Comparison of ENCODE assay signal across 29 cellular contexts in the genomic region with DNA sequence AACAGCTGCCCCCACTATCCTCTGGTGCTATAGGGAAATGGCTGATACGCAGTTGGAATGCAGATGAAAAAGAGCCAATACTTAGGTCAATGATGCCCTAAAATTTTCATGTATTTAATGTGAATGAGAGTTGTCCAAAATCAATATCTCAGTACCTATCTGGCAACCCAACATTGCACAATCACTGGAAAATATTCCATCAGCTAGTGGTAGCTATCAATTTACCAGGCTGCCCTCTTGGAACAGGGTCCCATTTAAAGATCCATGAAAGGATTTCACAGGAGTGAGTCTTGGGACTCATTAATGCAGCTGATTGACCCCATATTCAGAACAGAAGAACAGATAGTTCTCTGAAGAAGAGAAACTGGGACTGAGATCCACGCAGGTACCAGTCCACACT.
"Had no signal": no experiment of that assay in that cellular context is flagged by ENCODE, and none has a peak within 500 bp of the region (broad histone marks: within the 10 kb centered on the region; RNA-seq: fewer than 3 reads in every experiment).

No MANE protein-coding gene starts in this region.

- H3K4me1 ChIP-seq: ascending aorta had no signal

- H3K4me1 Mint-ChIP-seq: activated CD4-positive, alpha-beta T cell treated with anti-CD3 and anti-CD28 coated beads for 36 hours; activated CD4-positive, alpha-beta T cell treated with anti-CD3 and anti-CD28 coated beads, Interleukin-2, amount 10 ng/mL, durations not matched to agents 24 days and 14 days; activated CD8-positive, alpha-beta memory T cell treated with anti-CD3 and anti-CD28 coated beads, Interleukin-2, amount 10 ng/mL, durations not matched to agents 7 days and 5 days; activated naive CD4-positive, alpha-beta T cell treated with anti-CD3 and anti-CD28 coated beads, Interleukin-2, amount 10 ng/mL, durations not matched to agents 7 days and 5 days; activated naive CD8-positive, alpha-beta T cell treated with anti-CD3 and anti-CD28 coated beads, Interleukin-2, amount 10 ng/mL, durations not matched to agents 7 days and 5 days; central memory CD8-positive, alpha-beta T cell had no signal

- H3K36me3 ChIP-seq: ascending aorta, brain microvascular endothelial cell had no signal

- H3K27ac Mint-ChIP-seq: activated CD4-positive, alpha-beta memory T cell treated with anti-CD3 and anti-CD28 coated beads for 36 hours; activated CD4-positive, alpha-beta T cell treated with anti-CD3 and anti-CD28 coated beads for 36 hours; activated CD4-positive, alpha-beta T cell treated with anti-CD3 and anti-CD28 coated beads, Interleukin-2, amount 10 ng/mL, durations not matched to agents 24 days and 14 days; activated CD8-positive, alpha-beta memory T cell treated with anti-CD3 and anti-CD28 coated beads, Interleukin-2, amount 10 ng/mL, durations not matched to agents 7 days and 5 days; activated CD8-positive, alpha-beta T cell treated with anti-CD3 and anti-CD28 coated beads, Interleukin-2, amount 10 ng/mL, durations not matched to agents 7 days and 5 days; activated naive CD4-positive, alpha-beta T cell treated with anti-CD3 and anti-CD28 coated beads, Interleukin-2, amount 10 ng/mL, durations not matched to agents 7 days and 5 days; activated naive CD4-positive, alpha-beta T cell treated with anti-CD3 and anti-CD28 coated beads, Interleukin-2, amount 50 U/mL, for 72 hours; activated naive CD8-positive, alpha-beta T cell treated with anti-CD3 and anti-CD28 coated beads, Interleukin-2, amount 10 ng/mL, durations not matched to agents 7 days and 5 days; activated T-cell treated with anti-CD3 and anti-CD28 coated beads, Interleukin-2, amount 50 U/mL, for 24 hours; activated T-cell treated with anti-CD3 and anti-CD28 coated beads, Interleukin-2, amount 50 U/mL, for 72 hours; dendritic cell treated with granulocyte-macrophage colony-stimulating factor and Interleukin-4, amounts not matched to agents 40 ng/mL and 50 ng/mL, for 4 days; endodermal cell had no signal

- H3K4me3 ChIP-seq: ascending aorta, coronary artery, dorsolateral prefrontal cortex had no signal

- H3K4me3 Mint-ChIP-seq: activated CD4-positive, alpha-beta memory T cell treated with anti-CD3 and anti-CD28 coated beads for 36 hours; activated CD4-positive, alpha-beta T cell treated with anti-CD3 and anti-CD28 coated beads for 36 hours; activated CD4-positive, alpha-beta T cell treated with anti-CD3 and anti-CD28 coated beads, Interleukin-2, amount 10 ng/mL, durations not matched to agents 24 days and 14 days; activated CD8-positive, alpha-beta memory T cell treated with anti-CD3 and anti-CD28 coated beads, Interleukin-2, amount 10 ng/mL, durations not matched to agents 7 days and 5 days; activated CD8-positive, alpha-beta T cell treated with anti-CD3 and anti-CD28 coated beads, Interleukin-2, amount 10 ng/mL, durations not matched to agents 7 days and 5 days; activated naive CD4-positive, alpha-beta T cell treated with anti-CD3 and anti-CD28 coated beads, Interleukin-2, amount 10 ng/mL, durations not matched to agents 7 days and 5 days; activated naive CD8-positive, alpha-beta T cell treated with anti-CD3 and anti-CD28 coated beads, Interleukin-2, amount 10 ng/mL, durations not matched to agents 7 days and 5 days; activated T-cell treated with anti-CD3 and anti-CD28 coated beads, Interleukin-2, amount 50 U/mL, for 24 hours; activated T-cell treated with anti-CD3 and anti-CD28 coated beads, Interleukin-2, amount 50 U/mL, for 72 hours; central memory CD8-positive, alpha-beta T cell; dendritic cell treated with granulocyte-macrophage colony-stimulating factor and Interleukin-4, amounts not matched to agents 40 ng/mL and 50 ng/mL, for 4 days; endodermal cell had no signal

- ATAC-seq: activated CD4-positive, alpha-beta T cell treated with anti-CD3 and anti-CD28 coated beads for 36 hours; activated CD8-positive, alpha-beta memory T cell treated with anti-CD3 and anti-CD28 coated beads, Interleukin-2, amount 10 ng/mL, durations not matched to agents 7 days and 5 days; activated CD8-positive, alpha-beta T cell treated with anti-CD3 and anti-CD28 coated beads, Interleukin-2, amount 10 ng/mL, durations not matched to agents 7 days and 5 days; activated naive CD4-positive, alpha-beta T cell treated with anti-CD3 and anti-CD28 coated beads, Interleukin-2, amount 50 U/mL, for 72 hours; activated T-cell treated with anti-CD3 and anti-CD28 coated beads, Interleukin-2, amount 50 U/mL, for 72 hours; esophagus mucosa had no signal

- H3K9me3 ChIP-seq: ascending aorta had no signal

- H3K27me3 ChIP-seq: ascending aorta, brain microvascular endothelial cell had no signal

- H3K36me3 Mint-ChIP-seq: activated CD4-positive, alpha-beta memory T cell treated with anti-CD3 and anti-CD28 coated beads for 36 hours; activated CD8-positive, alpha-beta memory T cell treated with anti-CD3 and anti-CD28 coated beads, Interleukin-2, amount 10 ng/mL, durations not matched to agents 7 days and 5 days; activated naive CD4-positive, alpha-beta T cell treated with anti-CD3 and anti-CD28 coated beads, Interleukin-2, amount 10 ng/mL, durations not matched to agents 7 days and 5 days; activated naive CD4-positive, alpha-beta T cell treated with anti-CD3 and anti-CD28 coated beads, Interleukin-2, amount 50 U/mL, for 72 hours; activated naive CD8-positive, alpha-beta T cell treated with anti-CD3 and anti-CD28 coated beads, Interleukin-2, amount 10 ng/mL, durations not matched to agents 7 days and 5 days had no signal

- H3K27ac ChIP-seq: ascending aorta, brain microvascular endothelial cell, coronary artery, dorsolateral prefrontal cortex had no signal

- DNase-seq: activated CD4-positive, alpha-beta memory T cell treated with anti-CD3 and anti-CD28 coated beads for 36 hours; activated CD4-positive, alpha-beta T cell treated with anti-CD3 and anti-CD28 coated beads for 36 hours; activated CD4-positive, alpha-beta T cell treated with anti-CD3 and anti-CD28 coated beads, Interleukin-2, amount 10 ng/mL, durations not matched to agents 24 days and 14 days; activated CD4-positive, CD25-positive, alpha-beta regulatory T cell; activated CD4-positive, CD25-positive, alpha-beta regulatory T cell treated with anti-CD3 and anti-CD28 coated beads, Interleukin-2, amount 50 U/mL, for 72 hours; activated CD8-positive, alpha-beta memory T cell treated with anti-CD3 and anti-CD28 coated beads, Interleukin-2, amount 10 ng/mL, durations not matched to agents 7 days and 5 days; activated CD8-positive, alpha-beta memory T cell treated with anti-CD3 and anti-CD28 coated beads, Interleukin-2, amount 50 U/mL, for 48 hours; activated CD8-positive, alpha-beta T cell treated with anti-CD3 and anti-CD28 coated beads, Interleukin-2, amount 10 ng/mL, durations not matched to agents 7 days and 5 days; activated gamma-delta T cell; activated naive CD4-positive, alpha-beta T cell; activated naive CD4-positive, alpha-beta T cell treated with anti-CD3 and anti-CD28 coated beads, Interleukin-2, amount 10 ng/mL, durations not matched to agents 7 days and 5 days; activated naive CD8-positive, alpha-beta T cell treated with anti-CD3 and anti-CD28 coated beads, Interleukin-2, amount 10 ng/mL, durations not matched to agents 7 days and 5 days; activated T-cell treated with anti-CD3 and anti-CD28 coated beads for 4 hours; activated T-cell treated with anti-CD3 and anti-CD28 coated beads, Interleukin-2, amount 50 U/mL, for 24 hours; activated T-cell treated with anti-CD3 and anti-CD28 coated beads, Interleukin-2, amount 50 U/mL, for 72 hours; brain microvascular endothelial cell; dorsolateral prefrontal cortex; effector memory CD4-positive, alpha-beta T cell; endodermal cell; foreskin fibroblast; T-helper 2 cell had no signal

- H3K9me3 Mint-ChIP-seq: activated CD4-positive, alpha-beta memory T cell treated with anti-CD3 and anti-CD28 coated beads for 36 hours; activated CD4-positive, alpha-beta T cell treated with anti-CD3 and anti-CD28 coated beads, Interleukin-2, amount 10 ng/mL, durations not matched to agents 24 days and 14 days; activated naive CD4-positive, alpha-beta T cell treated with anti-CD3 and anti-CD28 coated beads, Interleukin-2, amount 10 ng/mL, durations not matched to agents 7 days and 5 days; activated naive CD8-positive, alpha-beta T cell treated with anti-CD3 and anti-CD28 coated beads, Interleukin-2, amount 10 ng/mL, durations not matched to agents 7 days and 5 days; activated T-cell treated with anti-CD3 and anti-CD28 coated beads, Interleukin-2, amount 50 U/mL, for 24 hours; central memory CD8-positive, alpha-beta T cell; dendritic cell treated with granulocyte-macrophage colony-stimulating factor and Interleukin-4, amounts not matched to agents 40 ng/mL and 50 ng/mL, for 4 days; endodermal cell had no signal

- H3K27me3 Mint-ChIP-seq: activated CD4-positive, alpha-beta memory T cell treated with anti-CD3 and anti-CD28 coated beads for 36 hours; activated CD4-positive, alpha-beta T cell treated with anti-CD3 and anti-CD28 coated beads for 36 hours; activated CD4-positive, alpha-beta T cell treated with anti-CD3 and anti-CD28 coated beads, Interleukin-2, amount 10 ng/mL, durations not matched to agents 24 days and 14 days; activated CD8-positive, alpha-beta memory T cell treated with anti-CD3 and anti-CD28 coated beads, Interleukin-2, amount 10 ng/mL, durations not matched to agents 7 days and 5 days; activated naive CD4-positive, alpha-beta T cell treated with anti-CD3 and anti-CD28 coated beads, Interleukin-2, amount 10 ng/mL, durations not matched to agents 7 days and 5 days; activated naive CD8-positive, alpha-beta T cell treated with anti-CD3 and anti-CD28 coated beads, Interleukin-2, amount 10 ng/mL, durations not matched to agents 7 days and 5 days; central memory CD8-positive, alpha-beta T cell; dendritic cell treated with granulocyte-macrophage colony-stimulating factor and Interleukin-4, amounts not matched to agents 40 ng/mL and 50 ng/mL, for 4 days had no signal

- FAIRE-seq: bronchial epithelial cell, frontal cortex had no signal
